Comparison of ENCODE assay signal across 14 cellular contexts in the genomic region with DNA sequence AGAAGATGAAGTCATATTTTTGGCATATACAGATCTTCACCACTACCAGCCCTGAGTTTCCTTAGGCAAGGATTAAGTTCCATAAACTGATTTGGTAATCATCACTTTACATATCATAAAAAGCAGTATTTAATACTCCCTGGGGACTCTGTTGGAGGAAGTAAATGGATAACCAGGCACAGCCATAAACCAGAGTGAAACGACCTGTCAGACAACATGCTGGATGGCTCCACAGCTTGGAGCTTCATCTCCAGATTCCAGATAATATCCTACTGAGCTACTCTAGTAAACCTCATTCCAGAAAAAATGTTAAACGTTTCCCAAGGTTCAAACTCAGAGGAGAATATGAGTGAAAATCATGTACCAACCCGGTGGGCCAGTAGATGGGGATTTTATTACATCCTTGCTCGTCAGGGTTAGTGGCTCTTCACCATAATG.
"Had no signal": no experiment of that assay in that cellular context is flagged by ENCODE, and none has a peak within 500 bp of the region (broad histone marks: within the 10 kb centered on the region; RNA-seq: fewer than 3 reads in every experiment).

No MANE protein-coding gene starts in this region.

- DNase-seq: activated CD4-positive, alpha-beta memory T cell treated with anti-CD3 and anti-CD28 coated beads, Interleukin-2, amount 10 ng/mL, durations not matched to agents 7 days and 5 days; activated CD4-positive, alpha-beta T cell treated with anti-CD3 and anti-CD28 coated beads for 36 hours; activated T-cell treated with anti-CD3 and anti-CD28 coated beads, Interleukin-2, amount 50 U/mL, for 48 hours; aorta; hippocampal formation; immature natural killer cell; naive thymus-derived CD4-positive, alpha-beta T cell; T1000; tibial artery; WERI-Rb-1 had no signal

- H3K4me3 ChIP-seq: breast epithelium, gastroesophageal sphincter, lung, skin epidermis, tibial artery had no signal

- ATAC-seq: activated CD4-positive, alpha-beta T cell treated with anti-CD3 and anti-CD28 coated beads for 36 hours; gastroesophageal sphincter; naive thymus-derived CD4-positive, alpha-beta T cell had no signal

- H3K27me3 ChIP-seq: breast epithelium, gastroesophageal sphincter, tibial artery had no signal

- H3K27ac ChIP-seq: breast epithelium, gastroesophageal sphincter, skin epidermis, tibial artery, WERI-Rb-1 had no signal

- H3K4me1 ChIP-seq: breast epithelium, gastroesophageal sphincter, tibial artery had no signal

- H3K9me3 ChIP-seq: breast epithelium, gastroesophageal sphincter, tibial artery had no signal

- H3K36me3 ChIP-seq: breast epithelium, gastroesophageal sphincter, tibial artery, WERI-Rb-1 had no signal
